15 cellular contexts compared by ENCODE assay signal in genomic region chr1:223429313-223429731, GRCh38. TPM values are rescaled to one million over a fixed set of nuclear protein-coding genes. Genes with fewer than 3 reads are reported as not detected.
DNase-seq lines count a peak whose midpoint lies in the region; ATAC-seq and TF ChIP-seq lines count a peak whose summit lies in the region.
"Had no signal": no experiment of that assay in that cellular context is flagged by ENCODE, and none has a peak within 500 bp of the region (broad histone marks: within the 10 kb centered on the region; RNA-seq: fewer than 3 reads in every experiment).

No MANE protein-coding gene starts in this region.

- CTCF ChIA-PET in activated naive CD4-positive, alpha-beta T cell treated with anti-CD3 and anti-CD28 coated beads for 36 hours (lab: Charles Lee), result no interaction called here

- intact Hi-C loops in activated naive CD4-positive, alpha-beta T cell treated with anti-CD3 and anti-CD28 coated beads for 36 hours (cut with micrococcal nuclease), result no loop called here

- no peak overlapping the region for H3K4me3 ChIP-seq in osteoblast (ENCODE audit: insufficient read depth, low read length)
- H3K4me3 ChIP-seq: K562 had no signal

- H3K27ac ChIP-seq in osteoblast (ENCODE audit: low read depth, low read length), result peak overlapping the region; percentile 60

- H3K79me2 ChIP-seq in osteoblast (ENCODE audit: insufficient read depth, low read length), result no peaks in the 10 kb centered on the region

- H3K36me3 Mint-ChIP-seq in activated naive CD4-positive, alpha-beta T cell treated with anti-CD3 and anti-CD28 coated beads for 36 hours (ENCODE audit: low read depth), result no peaks in the 10 kb centered on the region
- H3K36me3 Mint-ChIP-seq in natural killer cell treated with Interleukin-12 subunit alpha and Interleukin-12 subunit beta and Interleukin-15 and Interleukin-18, amount 100 ng/mL, for 72 hours, result no peaks in the 10 kb centered on the region
- H3K36me3 Mint-ChIP-seq: brain had no signal

- H3K27ac Mint-ChIP-seq in activated naive CD4-positive, alpha-beta T cell treated with anti-CD3 and anti-CD28 coated beads for 36 hours, result no peak overlapping the region
- H3K27ac Mint-ChIP-seq in natural killer cell treated with Interleukin-12 subunit alpha and Interleukin-12 subunit beta and Interleukin-15 and Interleukin-18, amount 100 ng/mL, for 72 hours, result no peak overlapping the region

- H3K27me3 Mint-ChIP-seq in activated naive CD4-positive, alpha-beta T cell treated with anti-CD3 and anti-CD28 coated beads for 36 hours (ENCODE audit: low read depth), result no peaks in the 10 kb centered on the region
- H3K27me3 Mint-ChIP-seq in natural killer cell treated with Interleukin-12 subunit alpha and Interleukin-12 subunit beta and Interleukin-15 and Interleukin-18, amount 100 ng/mL, for 72 hours, result peaks cover 13 to 40% of the 10 kb centered on the region in 2 donors

- H4K20me1 ChIP-seq in osteoblast (ENCODE audit: insufficient read depth, low read length), result no peaks in the 10 kb centered on the region

- DNase-seq in AG09319 (ENCODE audit: extremely low read depth, low read depth), result peak; percentile 27
- peak; percentile 31 for DNase-seq in RPMI7951 (ENCODE audit: low read depth)
- peak; percentile 69 for DNase-seq in fibroblast of peridontal ligament (ENCODE audit: extremely low read depth)
- DNase-seq in osteoblast (ENCODE audit: insufficient read length, low spot score, missing footprints), result peak; percentile 78
- no peak for DNase-seq in activated naive CD4-positive, alpha-beta T cell treated with anti-CD3 and anti-CD28 coated beads for 36 hours
- DNase-seq in SIG-M5 (lab: John Stamatoyannopoulos, UW), result no peak
- no peak for DNase-seq in natural killer cell treated with Interleukin-12 subunit alpha and Interleukin-12 subunit beta and Interleukin-15 and Interleukin-18, amount 100 ng/mL, for 72 hours (ENCODE audit: low spot score)
- DNase-seq: activated T-cell treated with anti-CD3 and anti-CD28 coated beads, Interleukin-2, amount 50 U/mL, for 4 hours; DMS53; NCI-H2081 had no signal

- no peak overlapping the region for H3K4me3 Mint-ChIP-seq in activated naive CD4-positive, alpha-beta T cell treated with anti-CD3 and anti-CD28 coated beads for 36 hours
- H3K4me3 Mint-ChIP-seq in natural killer cell treated with Interleukin-12 subunit alpha and Interleukin-12 subunit beta and Interleukin-15 and Interleukin-18, amount 100 ng/mL, for 72 hours, result no peak overlapping the region
- H3K4me3 Mint-ChIP-seq: activated T-cell treated with anti-CD3 and anti-CD28 coated beads, Interleukin-2, amount 50 U/mL, for 4 hours; brain had no signal

- peaks cover 27% of the 10 kb centered on the region for H3K4me1 ChIP-seq in osteoblast (ENCODE audit: insufficient read depth, low read length)

- peaks cover 2% of the 10 kb centered on the region for H3K9me3 Mint-ChIP-seq in activated naive CD4-positive, alpha-beta T cell treated with anti-CD3 and anti-CD28 coated beads for 36 hours
- no peaks in the 10 kb centered on the region for H3K9me3 Mint-ChIP-seq in natural killer cell treated with Interleukin-12 subunit alpha and Interleukin-12 subunit beta and Interleukin-15 and Interleukin-18, amount 100 ng/mL, for 72 hours

- H2AFZ ChIP-seq in osteoblast (ENCODE audit: low read length), result no peak overlapping the region

- ATAC-seq in GM21529 (IDR thresholded peaks at IDR 0.05; ENCODE audit: unreplicated experiment), result no peak
- ATAC-seq in natural killer cell treated with Interleukin-12 subunit alpha and Interleukin-12 subunit beta and Interleukin-15 and Interleukin-18, amount 100 ng/mL, for 72 hours, result no peak
- ATAC-seq: activated CD4-positive, CD25-positive, alpha-beta regulatory T cell treated with anti-CD3 and anti-CD28 coated beads, Interleukin-2, amount 50 U/mL, for 24 hours; activated T-cell treated with anti-CD3 and anti-CD28 coated beads, Interleukin-2, amount 50 U/mL, for 4 hours; K562 had no signal

- no peak overlapping the region for H3K4me2 ChIP-seq in osteoblast (ENCODE audit: insufficient read depth, low read length)

- TF ChIP-seq CTCF in AG09319 (IDR thresholded peaks at IDR 0.05; ENCODE audit: low read depth, low read length), result no peak; the same call in 1 of the 2 replicates
- peak; percentile 34 for TF ChIP-seq CTCF in osteoblast (IDR thresholded peaks at IDR 0.05; ENCODE audit: extremely low read depth, low read depth, low read length)

- H3K9me3 ChIP-seq in osteoblast (ENCODE audit: low read depth, low read length), result no peaks in the 10 kb centered on the region

- no peaks in the 10 kb centered on the region for H3K27me3 ChIP-seq in osteoblast (ENCODE audit: insufficient read depth, low read length)

- H3K36me3 ChIP-seq in osteoblast (ENCODE audit: insufficient read depth, low read length), result no peaks in the 10 kb centered on the region

- H3K4me1 Mint-ChIP-seq in activated naive CD4-positive, alpha-beta T cell treated with anti-CD3 and anti-CD28 coated beads for 36 hours (ENCODE audit: low read depth), result peaks cover 3% of the 10 kb centered on the region
- no peaks in the 10 kb centered on the region for H3K4me1 Mint-ChIP-seq in natural killer cell treated with Interleukin-12 subunit alpha and Interleukin-12 subunit beta and Interleukin-15 and Interleukin-18, amount 100 ng/mL, for 72 hours (ENCODE audit: low read depth in 2 of 2)

RNA-seq across cellular contexts. Expression of gene CCDC185, which starts 36.1 kb away (rescaled TPM):
- not detected in 2 replicates for total RNA-seq in RPMI7951 (2014; rRNA removed; shearing (Covaris generic))
- total RNA-seq in osteoblast, result not detected in 2 replicates
- not detected for total RNA-seq in activated naive CD4-positive, alpha-beta T cell treated with anti-CD3 and anti-CD28 coated beads for 36 hours
- not detected for total RNA-seq in natural killer cell treated with Interleukin-12 subunit alpha and Interleukin-12 subunit beta and Interleukin-15 and Interleukin-18, amount 100 ng/mL, for 72 hours
- total RNA-seq: activated T-cell treated with anti-CD3 and anti-CD28 coated beads, Interleukin-2, amount 50 U/mL, for 4 hours; K562; urinary bladder had no signal

Comparison
In these comparisons a context has a peak if more than half of its experiments do, and no peak if none do; other contexts are left out.
1. DNase-seq: peak in AG09319 (single experiment), RPMI7951 (single experiment), fibroblast of peridontal ligament (single experiment) and osteoblast (single experiment); none in activated naive CD4-positive, alpha-beta T cell treated with anti-CD3 and anti-CD28 coated beads for 36 hours (single experiment), SIG-M5 (single experiment) and natural killer cell treated with Interleukin-12 subunit alpha and Interleukin-12 subunit beta and Interleukin-15 and Interleukin-18, amount 100 ng/mL, for 72 hours (single experiment).